9 cellular contexts compared by ENCODE assay signal in genomic region chr11:119207607-119208006, GRCh38. TPM values are rescaled to one million over a fixed set of nuclear protein-coding genes. Genes with fewer than 3 reads are reported as not detected.
DNase-seq lines count a peak whose midpoint lies in the region; ATAC-seq and TF ChIP-seq lines count a peak whose summit lies in the region.
"Had no signal": no experiment of that assay in that cellular context is flagged by ENCODE, and none has a peak within 500 bp of the region (broad histone marks: within the 10 kb centered on the region; RNA-seq: fewer than 3 reads in every experiment).

No MANE protein-coding gene starts in this region.

- BruUV-seq in IMR-90 (replicated peaks; lab: Mats Ljungman, UMichigan): no TSS peak
- BruUV-seq in mammary epithelial cell (replicated peaks; lab: Mats Ljungman, UMichigan): no TSS peak

- peaks cover 0 to 5% (median 0%) of the 10 kb centered on the region in 5 donors for H3K36me3 Mint-ChIP-seq in naive thymus-derived CD4-positive, alpha-beta T cell

- peak overlapping the region; percentile 88 to 100 (median 98) for H3K4me3 Mint-ChIP-seq in naive thymus-derived CD4-positive, alpha-beta T cell

- no peaks in the 10 kb centered on the region for H3K27me3 Mint-ChIP-seq in naive thymus-derived CD4-positive, alpha-beta T cell

- H4K5ac ChIP-seq in IMR-90 (ENCODE audit: low read depth, low read length): no peak overlapping the region

- H4K91ac ChIP-seq in IMR-90 (ENCODE audit: insufficient read depth, low read depth, low read length): no peak overlapping the region

- H3K4ac ChIP-seq in IMR-90 (ENCODE audit: low read depth, low read length): no peak overlapping the region

- TF ChIP-seq CTCF in BJ (IDR thresholded peaks at IDR 0.05; ENCODE audit: insufficient read depth, low read depth, low read length): no peak
- no peak for TF ChIP-seq CTCF in IMR-90 (conservative IDR thresholded peaks at IDR 0.05; ENCODE audit: low read depth, low read length)
- TF ChIP-seq CTCF in mammary epithelial cell (conservative IDR thresholded peaks at IDR 0.05 in 1 of 2, IDR thresholded peaks at IDR 0.05 in 1 of 2; ENCODE audit: extremely low read depth in 1 of 2, insufficient read depth in 1 of 2, low read depth in 1 of 2, low read length in 2 of 2): no peak
- no peak for TF ChIP-seq CTCF in GM10248 (IDR thresholded peaks at IDR 0.05; ENCODE audit: control extremely low read depth, extremely low read depth, low read depth, missing control alignments)
- no peak for TF ChIP-seq CTCF in GM13977 (IDR thresholded peaks at IDR 0.05; ENCODE audit: extremely low read depth, insufficient read depth, missing control alignments)
- TF ChIP-seq CTCF in GM10266 (IDR thresholded peaks at IDR 0.05; ENCODE audit: control insufficient read depth, insufficient read depth, low read depth, missing control alignments): no peak

- peaks cover 63% of the 10 kb centered on the region for H3K79me2 ChIP-seq in mammary epithelial cell (ENCODE audit: insufficient read depth, low read length)

- no peak overlapping the region for H2AK5ac ChIP-seq in IMR-90 (ENCODE audit: low read depth, low read length)

- H3K36me3 ChIP-seq in BJ (ENCODE audit: control insufficient read depth, insufficient read depth, low read length) (no peaks in the 10 kb centered on the region), IMR-90 (ENCODE audit: control insufficient read depth, insufficient read depth, low read length) (no peaks in the 10 kb centered on the region), mammary epithelial cell (ENCODE audit: insufficient read depth, low read length) (no peaks in the 10 kb centered on the region)
- peaks cover 0 to 4% (median 0%) of the 10 kb centered on the region in 3 experiments for H3K36me3 ChIP-seq in naive thymus-derived CD4-positive, alpha-beta T cell (ENCODE audit: control insufficient read depth in 2 of 3, insufficient read depth in 3 of 3, low read length in 3 of 3)

- H2AFZ ChIP-seq in IMR-90 (replicated peaks; ENCODE audit: low read length, poor library complexity) (no peak overlapping the region), mammary epithelial cell (ENCODE audit: low read depth, low read length) (no peak overlapping the region)

- POLR2A ChIA-PET in BJ (lab: Charles Lee): no interaction called here
- POLR2A ChIA-PET in IMR-90 (lab: Charles Lee; ENCODE audit: unreplicated experiment): no interaction called here
- POLR2A ChIA-PET in naive thymus-derived CD4-positive, alpha-beta T cell (lab: Charles Lee): interaction anchor here (0.6 to 3.4 kb wide), 8 partner anchors 33 to 113 kb away, joined by 4 to 30 read pairs (median 12); no protein-coding TSS in a partner anchor
- POLR2A ChIA-PET in GM10248 (lab: Yijun Ruan, JAX): interaction anchor here (1.0 kb wide), 1 partner anchor 44 kb away, joined by 3 read pairs; no protein-coding TSS in a partner anchor

- peaks cover 18 to 58% (median 42%) of the 10 kb centered on the region in 7 donors for H3K4me1 Mint-ChIP-seq in naive thymus-derived CD4-positive, alpha-beta T cell

- H3K9me3 ChIP-seq in IMR-90 (ENCODE audit: control insufficient read depth, insufficient read depth, low read length) (no peaks in the 10 kb centered on the region), mammary epithelial cell (replicated peaks; ENCODE audit: insufficient read depth, low read length) (no peaks in the 10 kb centered on the region)
- H3K9me3 ChIP-seq in naive thymus-derived CD4-positive, alpha-beta T cell (ENCODE audit: control insufficient read depth in 2 of 3, low read length in 3 of 3): no peaks in the 10 kb centered on the region

- H3K4me3 ChIP-seq in BJ (ENCODE audit: low read depth, low read length) (peak overlapping the region; percentile 98), IMR-90 (ENCODE audit: insufficient read depth, low read depth, low read length) (peak overlapping the region; percentile 100), mammary epithelial cell (replicated peaks in 1 of 3; ENCODE audit: insufficient read depth in 1 of 3, low read depth in 2 of 3, low read length in 3 of 3) (peak overlapping the region; percentile 76 to 97 (median 96))
- H3K4me3 ChIP-seq in naive thymus-derived CD4-positive, alpha-beta T cell (ENCODE audit: low read length): peak overlapping the region; percentile 88

- DNase-seq in BJ (ENCODE audit: low read depth): no peak
- no peak for DNase-seq in IMR-90
- no peak for DNase-seq in mammary epithelial cell
- DNase-seq in naive thymus-derived CD4-positive, alpha-beta T cell: no peak
- DNase-seq in GM10248 (ENCODE audit: extremely low spot score): no peak
- DNase-seq in stimulated activated CD4-positive, alpha-beta T cell treated with anti-CD3 and anti-CD28 coated beads, Interleukin-2, amount 100 ng/mL, for 48 hours: no peak
- no peak for DNase-seq in GM13977 (ENCODE audit: low spot score)
- no peak for DNase-seq in GM10266 (ENCODE audit: extremely low spot score)
- DNase-seq: activated CD8-positive, alpha-beta memory T cell treated with anti-CD3 and anti-CD28 coated beads, Interleukin-2, amount 50 U/mL, for 4 hours had no signal

- H3K9ac ChIP-seq in IMR-90 (ENCODE audit: low read depth, low read length) (no peak overlapping the region), mammary epithelial cell (ENCODE audit: insufficient read depth, low read length) (peak overlapping the region; percentile 59)

- H4K8ac ChIP-seq in IMR-90 (ENCODE audit: low read depth in 2 of 2, low read length in 2 of 2): no peak overlapping the region

- H3K14ac ChIP-seq in IMR-90 (replicated peaks; ENCODE audit: low read depth, low read length): 0 out of 2 replicates have a peak overlapping the region, but pooled peaks have one; percentile 22

- no peak overlapping the region for H3K27ac ChIP-seq in IMR-90 (ENCODE audit: insufficient read depth, low read length)
- H3K27ac ChIP-seq in mammary epithelial cell (ENCODE audit: insufficient read depth, low read depth, low read length): peak overlapping the region; percentile 11
- peak overlapping the region; percentile 91 for H3K27ac ChIP-seq in naive thymus-derived CD4-positive, alpha-beta T cell (ENCODE audit: low read depth, low read length)

- CTCF ChIA-PET in BJ (lab: Yijun Ruan, JAX) (interaction anchor here (1.0 to 3.9 kb wide), 5 partner anchors 9 to 115 kb away, joined by 3 to 30 read pairs (median 4); no protein-coding TSS in a partner anchor), IMR-90 (lab: Yijun Ruan, JAX) (interaction anchor here (0.8 to 1.6 kb wide), 2 partner anchors 77 to 267 kb away, joined by 3 to 8 read pairs; no protein-coding TSS in a partner anchor), mammary epithelial cell (lab: Charles Lee; ENCODE audit: low non-redundant PET) (no interaction called here), GM10248 (lab: Yijun Ruan, JAX) (interaction anchor here (1.0 to 4.5 kb wide), 6 partner anchors 9 to 115 kb away, joined by 3 to 43 read pairs (median 12); no protein-coding TSS in a partner anchor)
- CTCF ChIA-PET in naive thymus-derived CD4-positive, alpha-beta T cell (lab: Charles Lee): interaction anchor here (1.0 to 4.6 kb wide), 7 partner anchors 33 to 130 kb away, joined by 4 to 64 read pairs (median 14); no protein-coding TSS in a partner anchor

- dilution Hi-C loops in IMR-90 (cut with HindIII; ENCODE audit: low sequenced_read_pairs, unreplicated experiment): no loop called here
- dilution Hi-C loops in mammary epithelial cell (cut with HindIII; ENCODE audit: low sequenced_read_pairs): no loop called here

- no peak overlapping the region for H2BK20ac ChIP-seq in IMR-90 (ENCODE audit: low read depth, low read length)

- WGBS in IMR-90 (ENCODE audit: extremely low coverage in 2 of 2, insufficient read length in 1 of 2), 2 experiments: no CpG with 5 or more reads among the region's 7 CpGs
- 31% methylated on average over 7 of the region's 7 CpGs for WGBS in mammary epithelial cell (ENCODE audit: low coverage, missing lambda C conversion rate)

- TF ChIP-seq RAD21 in IMR-90 (IDR thresholded peaks at IDR 0.05; ENCODE audit: low read length): no peak

- ATAC-seq in IMR-90 (ENCODE audit: low read depth): no peak
- no peak for ATAC-seq in naive thymus-derived CD4-positive, alpha-beta T cell

- no peak overlapping the region for H2BK120ac ChIP-seq in IMR-90 (ENCODE audit: low read depth, low read length)

- peaks cover 9% of the 10 kb centered on the region for H3K9me1 ChIP-seq in IMR-90 (ENCODE audit: insufficient read depth, low read length)

- peak overlapping the region; percentile 6 to 97 (median 93) for H3K27ac Mint-ChIP-seq in naive thymus-derived CD4-positive, alpha-beta T cell

- H2BK15ac ChIP-seq in IMR-90 (ENCODE audit: low read depth, low read length): no peak overlapping the region

- no peak overlapping the region for H3K18ac ChIP-seq in IMR-90 (ENCODE audit: low read depth, low read length)

- in situ Hi-C loops in IMR-90 (cut with MboI; ENCODE audit: low sequenced_read_pairs) (no loop called here), mammary epithelial cell (cut with MboI; ENCODE audit: low sequenced_read_pairs in 2 of 2) (no loop called here), GM13977 (cut with MboI; ENCODE audit: low pct_unique_long_range_greater_than_20kb, low sequenced_read_pairs, unreplicated experiment) (no loop called here)

- H3K27me3 ChIP-seq in BJ (ENCODE audit: control insufficient read depth, insufficient read depth, low read length) (no peaks in the 10 kb centered on the region), IMR-90 (ENCODE audit: control insufficient read depth, insufficient read depth, low read length) (no peaks in the 10 kb centered on the region), mammary epithelial cell (ENCODE audit: insufficient read depth, low read length) (no peaks in the 10 kb centered on the region)
- H3K27me3 ChIP-seq in naive thymus-derived CD4-positive, alpha-beta T cell (ENCODE audit: control insufficient read depth in 2 of 2, insufficient read depth in 2 of 2, low read length in 2 of 2): no peaks in the 10 kb centered on the region

- H3K4me2 ChIP-seq in IMR-90 (ENCODE audit: low read depth, low read length): peak overlapping the region; percentile 92
- H3K4me2 ChIP-seq in mammary epithelial cell (ENCODE audit: insufficient read depth, low read depth, low read length): peak overlapping the region; percentile 86

- peaks cover 6 to 31% of the 10 kb centered on the region in 2 experiments; a peak in 3 of 4 replicates for H3K79me1 ChIP-seq in IMR-90 (ENCODE audit: low read depth in 1 of 2, low read length in 2 of 2)

- intact Hi-C loops in IMR-90 (cut with micrococcal nuclease): loop anchor here (5.0 kb wide), 1 partner anchor 55 kb away; no protein-coding TSS in a partner anchor
- intact Hi-C loops in mammary epithelial cell (cut with micrococcal nuclease): loop anchor here (2.0 to 5.0 kb wide), 3 partner anchors 167 to 280 kb away; partner anchors contain the start of gene BCL9L
- intact Hi-C loops in naive thymus-derived CD4-positive, alpha-beta T cell (cut with micrococcal nuclease): loop anchor here (2.0 to 5.0 kb wide), 5 partner anchors 15 to 130 kb away; partner anchors contain the start of gene NLRX1 (in 1 of the 2)

- H2AK9ac ChIP-seq in IMR-90 (replicated peaks; ENCODE audit: low read depth, low read length, poor library complexity): no peak overlapping the region

- peak overlapping the region; percentile 52; the same call in 1 of the 2 replicates for H3K23ac ChIP-seq in IMR-90 (ENCODE audit: low read depth, low read length)

- H2BK5ac ChIP-seq in IMR-90 (ENCODE audit: low read depth, low read length, poor library complexity, severe bottlenecking): peak overlapping the region; percentile 97

- H4K20me1 ChIP-seq in IMR-90 (ENCODE audit: insufficient read depth, low read length) (peaks cover 31% of the 10 kb centered on the region), mammary epithelial cell (ENCODE audit: insufficient read depth, low read length) (peaks cover 2% of the 10 kb centered on the region)

- H3K9me3 Mint-ChIP-seq in naive thymus-derived CD4-positive, alpha-beta T cell: no peaks in the 10 kb centered on the region

- no peak for TF ChIP-seq POLR2A in IMR-90 (IDR thresholded peaks at IDR 0.05; ENCODE audit: low read depth, low read length)

- H3K4me1 ChIP-seq in IMR-90 (ENCODE audit: control insufficient read depth, insufficient read depth, low read length): peaks cover 5% of the 10 kb centered on the region
- peaks cover 11% of the 10 kb centered on the region for H3K4me1 ChIP-seq in mammary epithelial cell (ENCODE audit: insufficient read depth, low read length)
- H3K4me1 ChIP-seq in naive thymus-derived CD4-positive, alpha-beta T cell (ENCODE audit: control insufficient read depth in 2 of 2, insufficient read depth in 2 of 2, low read length in 2 of 2): peaks cover 7 to 23% of the 10 kb centered on the region in 2 donors

- H3K56ac ChIP-seq in IMR-90 (ENCODE audit: extremely low read depth, insufficient read depth, low read length): no peak overlapping the region

RNA-seq across cellular contexts. Expression of gene CBL, which starts 1.5 kb away (rescaled TPM):
- 9.3 and 11.4 TPM in 2 replicates for polyA plus RNA-seq in BJ (2011; rRNA removed)
- 9.3 and 11.4 TPM in 2 replicates for polyA minus RNA-seq in BJ (2011; rRNA and poly(A)+ RNA removed)
- 6.1 and 7.2 TPM in 2 replicates for total RNA-seq in IMR-90 (2012; rRNA removed)
- polyA plus RNA-seq in IMR-90 (2012; rRNA removed): 11.8 TPM in 2 replicates
- polyA plus RNA-seq in IMR-90 (2012; cell fraction: cytosol; rRNA removed): 4.6 and 5.6 TPM in 2 replicates
- polyA plus RNA-seq in IMR-90 (2012; cell fraction: nucleus; rRNA removed; ENCODE audit: low replicate concordance): 8.8 and 20.4 TPM in 2 replicates
- 10 to 100 TPM; 19.5 to 33.7 TPM for total RNA-seq in mammary epithelial cell
- polyA plus RNA-seq in mammary epithelial cell: 12.3 TPM
- 52.2 TPM for polyA minus RNA-seq in mammary epithelial cell
- 10 to 100 TPM; 37.0 to 51.8 (median 40.5) TPM for total RNA-seq in naive thymus-derived CD4-positive, alpha-beta T cell
- 10 to 100 TPM; 17.5 to 18.0 TPM for polyA plus RNA-seq in naive thymus-derived CD4-positive, alpha-beta T cell

RNA-seq across cellular contexts. Expression of gene NHERF4, which starts 22.3 kb away (rescaled TPM):
- polyA plus RNA-seq in BJ (2011; rRNA removed): not detected in 2 replicates
- polyA minus RNA-seq in BJ (2011; rRNA and poly(A)+ RNA removed): not detected in 2 replicates
- not detected in 2 replicates for total RNA-seq in IMR-90 (2012; rRNA removed)
- not detected in 2 replicates for polyA plus RNA-seq in IMR-90 (2012; rRNA removed)
- polyA plus RNA-seq in IMR-90 (2012; cell fraction: cytosol; rRNA removed): not detected in 2 replicates
- polyA plus RNA-seq in IMR-90 (2012; cell fraction: nucleus; rRNA removed; ENCODE audit: low replicate concordance): not detected in 2 replicates
- not detected for total RNA-seq in mammary epithelial cell
- polyA plus RNA-seq in mammary epithelial cell: not detected
- polyA minus RNA-seq in mammary epithelial cell: 3.6 TPM
- total RNA-seq in naive thymus-derived CD4-positive, alpha-beta T cell: 1 to 10 TPM in 3 of 5 experiments, under 1 TPM in 2; 0.19 to 2.2 (median 1.2) TPM
- not detected for polyA plus RNA-seq in naive thymus-derived CD4-positive, alpha-beta T cell

RNA-seq across cellular contexts. Expression of gene NLRX1, which starts 39.1 kb away (rescaled TPM):
- polyA plus RNA-seq in BJ (2011; rRNA removed) (12.0 and 19.4 TPM in 2 replicates), IMR-90 (2012; rRNA removed) (4.9 and 5.5 TPM in 2 replicates), mammary epithelial cell (10.5 TPM)
- polyA minus RNA-seq in BJ (2011; rRNA and poly(A)+ RNA removed): 18.9 and 22.9 TPM in 2 replicates
- total RNA-seq in IMR-90 (2012; rRNA removed) (3.0 and 3.3 TPM in 2 replicates), mammary epithelial cell (10 to 100 TPM; 13.5 to 15.5 TPM)
- polyA plus RNA-seq in IMR-90 (2012; cell fraction: cytosol; rRNA removed): 4.6 and 7.1 TPM in 2 replicates
- polyA plus RNA-seq in IMR-90 (2012; cell fraction: nucleus; rRNA removed; ENCODE audit: low replicate concordance): 4.6 and 11.7 TPM in 2 replicates
- polyA minus RNA-seq in mammary epithelial cell: 18.0 TPM
- 10 to 100 TPM in 2 of 5 experiments, 1 to 10 TPM in 3; 8.3 to 19.5 (median 9.8) TPM for total RNA-seq in naive thymus-derived CD4-positive, alpha-beta T cell
- polyA plus RNA-seq in naive thymus-derived CD4-positive, alpha-beta T cell: 10 to 100 TPM in 1 of 2 donors, 1 to 10 TPM in 1; 6.5 to 10.6 TPM

RNA-seq across cellular contexts. Expression of gene ABCG4, which starts 58.8 kb away (rescaled TPM):
- polyA plus RNA-seq in BJ (2011; rRNA removed) (0.06 and 0.17 TPM in 2 replicates), IMR-90 (2012; rRNA removed) (0.20 and 0.26 TPM in 2 replicates), mammary epithelial cell (0.19 TPM)
- polyA minus RNA-seq in BJ (2011; rRNA and poly(A)+ RNA removed): 0.05 TPM in 1 of 2 replicates, not detected in the other
- total RNA-seq in IMR-90 (2012; rRNA removed) (under 0.01 TPM in 2 replicates), mammary epithelial cell (1 to 10 TPM in 1 of 2 donors, under 1 TPM in 1; 0.33 to 1.4 TPM)
- polyA plus RNA-seq in IMR-90 (2012; cell fraction: cytosol; rRNA removed): 0.12 and 0.19 TPM in 2 replicates
- polyA plus RNA-seq in IMR-90 (2012; cell fraction: nucleus; rRNA removed; ENCODE audit: low replicate concordance): 0.73 and 0.85 TPM in 2 replicates
- 2.7 TPM for polyA minus RNA-seq in mammary epithelial cell
- total RNA-seq in naive thymus-derived CD4-positive, alpha-beta T cell: under 1 TPM in 1 of 5 experiments, not detected in 4; 0.13 TPM
- not detected for polyA plus RNA-seq in naive thymus-derived CD4-positive, alpha-beta T cell

Comparison
In these comparisons a context has a peak if more than half of its experiments do, and no peak if none do; other contexts are left out.
1. POLR2A ChIA-PET loops: an anchor here in naive thymus-derived CD4-positive, alpha-beta T cell (0.6 to 3.4 kb wide) and GM10248 (1.0 kb wide); none called in BJ and IMR-90.